In the genomic region with DNA sequence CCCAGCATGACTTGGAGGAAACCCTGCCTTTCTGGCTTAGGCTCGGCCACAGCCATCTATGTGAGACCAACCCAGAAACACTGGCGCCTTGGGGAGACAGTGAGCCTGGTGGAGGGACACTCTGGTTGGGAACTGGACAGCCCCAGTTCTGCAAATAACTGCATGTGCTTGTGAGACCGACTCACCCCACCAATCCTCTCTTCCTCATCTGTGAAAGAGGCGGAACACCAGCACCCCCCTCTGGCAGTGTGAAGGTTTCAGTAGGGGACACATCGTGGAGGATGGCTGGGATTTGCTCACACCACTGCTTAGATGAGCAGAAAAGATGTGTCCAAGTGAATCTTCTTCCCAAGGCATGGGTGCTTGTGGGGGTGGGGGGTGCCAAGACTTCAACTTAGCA, we compare ENCODE assay signal across 3 cellular contexts.
TF ChIP-seq lines count a peak whose summit lies in the region.

No MANE protein-coding gene starts in this region.

TF ChIP-seq in HCT116, 20 proteins besides CTCF, POLR2A, EP300 and RAD21:
- TF ChIP-seq FOSL1 (IDR thresholded peaks at IDR 0.05; ENCODE audit: low read depth): no peak
- no peak for TF ChIP-seq SIN3A (IDR thresholded peaks at IDR 0.05; ENCODE audit: low read depth)
- no peak for TF ChIP-seq SP1 (IDR thresholded peaks at IDR 0.05; ENCODE audit: low read depth)
- TF ChIP-seq CEBPB (IDR thresholded peaks at IDR 0.05; ENCODE audit: low read depth): no peak
- TF ChIP-seq, protein P1, sequence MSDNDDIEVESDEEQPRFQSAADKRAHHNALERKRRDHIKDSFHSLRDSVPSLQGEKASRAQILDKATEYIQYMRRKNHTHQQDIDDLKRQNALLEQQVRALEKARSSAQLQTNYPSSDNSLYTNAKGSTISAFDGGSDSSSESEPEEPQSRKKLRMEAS (IDR thresholded peaks at IDR 0.05): no peak
- TF ChIP-seq ZFX (IDR thresholded peaks at IDR 0.05): no peak
- TF ChIP-seq, protein P2, sequence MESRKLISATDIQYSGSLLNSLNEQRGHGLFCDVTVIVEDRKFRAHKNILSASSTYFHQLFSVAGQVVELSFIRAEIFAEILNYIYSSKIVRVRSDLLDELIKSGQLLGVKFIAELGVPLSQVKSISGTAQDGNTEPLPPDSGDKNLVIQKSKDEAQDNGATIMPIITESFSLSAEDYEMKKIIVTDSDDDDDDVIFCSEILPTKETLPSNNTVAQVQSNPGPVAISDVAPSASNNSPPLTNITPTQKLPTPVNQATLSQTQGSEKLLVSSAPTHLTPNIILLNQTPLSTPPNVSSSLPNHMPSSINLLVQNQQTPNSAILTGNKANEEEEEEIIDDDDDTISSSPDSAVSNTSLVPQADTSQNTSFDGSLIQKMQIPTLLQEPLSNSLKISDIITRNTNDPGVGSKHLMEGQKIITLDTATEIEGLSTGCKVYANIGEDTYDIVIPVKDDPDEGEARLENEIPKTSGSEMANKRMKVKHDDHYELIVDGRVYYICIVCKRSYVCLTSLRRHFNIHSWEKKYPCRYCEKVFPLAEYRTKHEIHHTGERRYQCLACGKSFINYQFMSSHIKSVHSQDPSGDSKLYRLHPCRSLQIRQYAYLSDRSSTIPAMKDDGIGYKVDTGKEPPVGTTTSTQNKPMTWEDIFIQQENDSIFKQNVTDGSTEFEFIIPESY (IDR thresholded peaks at IDR 0.05; ENCODE audit: extremely low read depth, insufficient replicate concordance, low read length): no peak

TF ChIP-seq in SK-N-SH treated with all-trans-retinoic acid at 6 μM for 48 hours, 23 proteins besides CTCF, POLR2A, EP300 and RAD21:
- TF ChIP-seq ARNTL (CRISPR knock-in tag; IDR thresholded peaks at IDR 0.05; ENCODE audit: borderline replicate concordance, low read depth): no peak
- TF ChIP-seq ZNF70 (CRISPR knock-in tag; IDR thresholded peaks at IDR 0.05): no peak
- no peak for TF ChIP-seq OSR1 (CRISPR knock-in tag; IDR thresholded peaks at IDR 0.05)
- no peak for TF ChIP-seq ESRRG (CRISPR knock-in tag; IDR thresholded peaks at IDR 0.05)
- TF ChIP-seq TCF4 (CRISPR knock-in tag; IDR thresholded peaks at IDR 0.05; ENCODE audit: borderline replicate concordance): no peak
- no peak for TF ChIP-seq PPARA (CRISPR knock-in tag; IDR thresholded peaks at IDR 0.05; ENCODE audit: borderline replicate concordance)
- no peak for TF ChIP-seq CSDC2 (CRISPR knock-in tag; IDR thresholded peaks at IDR 0.05)
- TF ChIP-seq ZC3H10 (CRISPR knock-in tag; IDR thresholded peaks at IDR 0.05): no peak
- TF ChIP-seq ZNF8 (CRISPR knock-in tag; IDR thresholded peaks at IDR 0.05): no peak
- TF ChIP-seq GLIS3 (CRISPR knock-in tag; IDR thresholded peaks at IDR 0.05): no peak
- TF ChIP-seq ISL1 (CRISPR knock-in tag; IDR thresholded peaks at IDR 0.05): no peak
- TF ChIP-seq, protein P3, sequence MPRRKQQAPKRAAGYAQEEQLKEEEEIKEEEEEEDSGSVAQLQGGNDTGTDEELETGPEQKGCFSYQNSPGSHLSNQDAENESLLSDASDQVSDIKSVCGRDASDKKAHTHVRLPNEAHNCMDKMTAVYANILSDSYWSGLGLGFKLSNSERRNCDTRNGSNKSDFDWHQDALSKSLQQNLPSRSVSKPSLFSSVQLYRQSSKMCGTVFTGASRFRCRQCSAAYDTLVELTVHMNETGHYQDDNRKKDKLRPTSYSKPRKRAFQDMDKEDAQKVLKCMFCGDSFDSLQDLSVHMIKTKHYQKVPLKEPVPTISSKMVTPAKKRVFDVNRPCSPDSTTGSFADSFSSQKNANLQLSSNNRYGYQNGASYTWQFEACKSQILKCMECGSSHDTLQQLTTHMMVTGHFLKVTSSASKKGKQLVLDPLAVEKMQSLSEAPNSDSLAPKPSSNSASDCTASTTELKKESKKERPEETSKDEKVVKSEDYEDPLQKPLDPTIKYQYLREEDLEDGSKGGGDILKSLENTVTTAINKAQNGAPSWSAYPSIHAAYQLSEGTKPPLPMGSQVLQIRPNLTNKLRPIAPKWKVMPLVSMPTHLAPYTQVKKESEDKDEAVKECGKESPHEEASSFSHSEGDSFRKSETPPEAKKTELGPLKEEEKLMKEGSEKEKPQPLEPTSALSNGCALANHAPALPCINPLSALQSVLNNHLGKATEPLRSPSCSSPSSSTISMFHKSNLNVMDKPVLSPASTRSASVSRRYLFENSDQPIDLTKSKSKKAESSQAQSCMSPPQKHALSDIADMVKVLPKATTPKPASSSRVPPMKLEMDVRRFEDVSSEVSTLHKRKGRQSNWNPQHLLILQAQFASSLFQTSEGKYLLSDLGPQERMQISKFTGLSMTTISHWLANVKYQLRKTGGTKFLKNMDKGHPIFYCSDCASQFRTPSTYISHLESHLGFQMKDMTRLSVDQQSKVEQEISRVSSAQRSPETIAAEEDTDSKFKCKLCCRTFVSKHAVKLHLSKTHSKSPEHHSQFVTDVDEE (CRISPR knock-in tag; IDR thresholded peaks at IDR 0.05): no peak
- TF ChIP-seq TOX (CRISPR knock-in tag; IDR thresholded peaks at IDR 0.05; ENCODE audit: borderline replicate concordance): no peak

TF ChIP-seq in endothelial cell of umbilical vein, 7 proteins besides CTCF, POLR2A, EP300 and RAD21:
- TF ChIP-seq, protein P1 (IDR thresholded peaks at IDR 0.05; ENCODE audit: insufficient read depth, insufficient read length): no peak
- TF ChIP-seq POLR2AphosphoS5 (IDR thresholded peaks at IDR 0.05; ENCODE audit: insufficient read depth, low read depth, low read length) (no peak), JUN (IDR thresholded peaks at IDR 0.05; ENCODE audit: borderline replicate concordance, insufficient read depth, insufficient read length, low read depth) (no peak), MYC (IDR thresholded peaks at IDR 0.05; ENCODE audit: low read depth, low read length) (no peak), EZH2 (IDR thresholded peaks at IDR 0.05; ENCODE audit: borderline replicate concordance, low read depth, low read length, severe bottlenecking) (no peak), GATA2 (IDR thresholded peaks at IDR 0.05; ENCODE audit: insufficient read depth, insufficient read length, low read depth, low read length) (no peak)
TF ChIP-seq in endothelial cell of umbilical vein: peak in this region for 0.
